8 cellular contexts compared by ENCODE assay signal in genomic region chr22:21984793-21985192, GRCh38. TPM values are rescaled to one million over a fixed set of nuclear protein-coding genes. Genes with fewer than 3 reads are reported as not detected.
DNase-seq lines count a peak whose midpoint lies in the region; ATAC-seq and TF ChIP-seq lines count a peak whose summit lies in the region.

No MANE protein-coding gene starts in this region.

- TF ChIP-seq CTCF in LNCaP clone FGC (IDR thresholded peaks at IDR 0.05; ENCODE audit: control insufficient read depth, extremely low read depth, insufficient read depth) (peak; percentile 36), mammary epithelial cell (conservative IDR thresholded peaks at IDR 0.05 in 1 of 2, IDR thresholded peaks at IDR 0.05 in 1 of 2; ENCODE audit: extremely low read depth in 1 of 2, insufficient read depth in 1 of 2, low read depth in 1 of 2, low read length in 2 of 2) (peak; percentile 18 to 44)

- H3K9me3 ChIP-seq in mammary epithelial cell (replicated peaks; ENCODE audit: insufficient read depth, low read length) (no peaks in the 10 kb centered on the region), mesenchymal stem cell (ENCODE audit: control insufficient read depth, low read length) (no peaks in the 10 kb centered on the region)

- peaks cover 11% of the 10 kb centered on the region for H3K79me1 ChIP-seq in mesenchymal stem cell (replicated peaks; ENCODE audit: low read length, poor library complexity, severe bottlenecking)

- H3K14ac ChIP-seq in mesenchymal stem cell (ENCODE audit: low read length in 2 of 2): no peak overlapping the region

- H2AK5ac ChIP-seq in mesenchymal stem cell (ENCODE audit: low read length, severe bottlenecking): no peak overlapping the region

- no peak overlapping the region for H4K8ac ChIP-seq in mesenchymal stem cell (ENCODE audit: low read length)

- intact Hi-C loops in mammary epithelial cell (cut with micrococcal nuclease): loop anchor here (1.0 to 10.0 kb wide), 2 partner anchors 46 to 60 kb away; no protein-coding TSS in a partner anchor

- no peak overlapping the region for H4K91ac ChIP-seq in mesenchymal stem cell (ENCODE audit: low read length)

- no peak overlapping the region for H3K23ac ChIP-seq in mesenchymal stem cell (ENCODE audit: low read length in 2 of 2)

- no peak overlapping the region for H3K18ac ChIP-seq in mesenchymal stem cell (ENCODE audit: low read depth in 1 of 2, low read length in 2 of 2)

- H2AFZ ChIP-seq in mammary epithelial cell (ENCODE audit: low read depth, low read length) (no peak overlapping the region), mesenchymal stem cell (ENCODE audit: low read depth, low read length) (no peak overlapping the region)

- 78% methylated on average over 7 of the region's 7 CpGs for WGBS in mammary epithelial cell (ENCODE audit: low coverage, missing lambda C conversion rate)
- WGBS in mesenchymal stem cell: 42% methylated on average over 7 of the region's 7 CpGs

- BruUV-seq in mammary epithelial cell (replicated peaks; lab: Mats Ljungman, UMichigan): no TSS peak

- no peak overlapping the region for H2BK12ac ChIP-seq in mesenchymal stem cell (ENCODE audit: low read length in 2 of 2)

- ATAC-seq in GM19395 (IDR thresholded peaks at IDR 0.05; ENCODE audit: unreplicated experiment): no peak

- H3K4me1 ChIP-seq in mammary epithelial cell (ENCODE audit: insufficient read depth, low read length): peaks cover 9% of the 10 kb centered on the region
- H3K4me1 ChIP-seq in mesenchymal stem cell (ENCODE audit: control insufficient read depth, insufficient read depth, low read depth, low read length): peaks cover 5% of the 10 kb centered on the region

- no peak overlapping the region for H2BK15ac ChIP-seq in mesenchymal stem cell (ENCODE audit: low read depth, poor library complexity, severe bottlenecking)

- H4K20me1 ChIP-seq in mammary epithelial cell (ENCODE audit: insufficient read depth, low read length): no peaks in the 10 kb centered on the region

- H2BK5ac ChIP-seq in mesenchymal stem cell (ENCODE audit: low read depth, low read length, poor library complexity, severe bottlenecking): no peak overlapping the region

- dilution Hi-C loops in mammary epithelial cell (cut with HindIII; ENCODE audit: low sequenced_read_pairs): no loop called here

- H3K27ac ChIP-seq in mammary epithelial cell (ENCODE audit: insufficient read depth, low read depth, low read length): no peak overlapping the region
- H3K27ac ChIP-seq in mesenchymal stem cell (ENCODE audit: low read length, poor library complexity, severe bottlenecking): no peak overlapping the region

- no peak overlapping the region for H3K4ac ChIP-seq in mesenchymal stem cell (ENCODE audit: low read depth in 1 of 2, low read length in 2 of 2)

- H3K36me3 ChIP-seq in mammary epithelial cell (ENCODE audit: insufficient read depth, low read length) (no peaks in the 10 kb centered on the region), mesenchymal stem cell (ENCODE audit: control insufficient read depth in 1 of 2, insufficient read depth in 2 of 2, low read depth in 1 of 2, low read length in 2 of 2) (peaks cover 0 to 3% of the 10 kb centered on the region in 2 experiments)

- H3K9ac ChIP-seq in mammary epithelial cell (ENCODE audit: insufficient read depth, low read length): no peak overlapping the region
- no peak overlapping the region for H3K9ac ChIP-seq in mesenchymal stem cell (ENCODE audit: low read length)

- no peak overlapping the region for H2BK120ac ChIP-seq in mesenchymal stem cell (ENCODE audit: low read depth, low read length)

- DNase-seq in EL: peak; percentile 30
- DNase-seq in LNCaP clone FGC (ENCODE audit: low read depth): no peak
- peak; percentile 35 for DNase-seq in mammary epithelial cell
- DNase-seq in mesenchymal stem cell: peak; percentile 8
- no peak for DNase-seq in anterior cingulate cortex (lab: John Stamatoyannopoulos, UW)
- no peak for DNase-seq in stimulated activated naive CD4-positive, alpha-beta T cell treated with Interleukin-2 at 50 U/mL for 16 hours (lab: John Stamatoyannopoulos, UW)
- no peak for DNase-seq in GDM1 (lab: John Stamatoyannopoulos, UW)

- no peaks in the 10 kb centered on the region for H3K27me3 ChIP-seq in mammary epithelial cell (ENCODE audit: insufficient read depth, low read length)
- H3K27me3 ChIP-seq in mesenchymal stem cell (ENCODE audit: control insufficient read depth in 1 of 2, insufficient read depth in 1 of 2, low read length in 2 of 2): peaks cover 16 to 20% of the 10 kb centered on the region in 2 experiments

- H3K4me2 ChIP-seq in mammary epithelial cell (ENCODE audit: insufficient read depth, low read depth, low read length) (no peak overlapping the region), mesenchymal stem cell (ENCODE audit: low read length, poor library complexity, severe bottlenecking) (no peak overlapping the region)

- in situ Hi-C loops in mammary epithelial cell (cut with MboI; ENCODE audit: low sequenced_read_pairs in 2 of 2): no loop called here

- H3K79me2 ChIP-seq in mammary epithelial cell (ENCODE audit: insufficient read depth, low read length): peaks cover 30% of the 10 kb centered on the region

- H3K4me3 ChIP-seq in LNCaP clone FGC (ENCODE audit: low read depth, low read length) (no peak overlapping the region), mammary epithelial cell (replicated peaks in 1 of 3; ENCODE audit: insufficient read depth in 1 of 3, low read depth in 2 of 3, low read length in 3 of 3) (no peak overlapping the region), mesenchymal stem cell (ENCODE audit: insufficient read depth in 1 of 2, low read depth in 1 of 2, low read length in 2 of 2) (no peak overlapping the region)

- CTCF ChIA-PET in mammary epithelial cell (lab: Charles Lee; ENCODE audit: low non-redundant PET): interaction anchor here (0.6 to 0.7 kb wide), 3 partner anchors 26 to 125 kb away, joined by 4 to 6 read pairs (median 4); no protein-coding TSS in a partner anchor

RNA-seq across cellular contexts. Expression of gene TOP3B, which starts 2.2 kb away (rescaled TPM):
- 10 to 100 TPM; 36.4 to 36.7 TPM for total RNA-seq in mammary epithelial cell
- 11.7 TPM for polyA plus RNA-seq in mammary epithelial cell
- polyA minus RNA-seq in mammary epithelial cell: 29.3 TPM
- polyA plus RNA-seq in mesenchymal stem cell (2013, experiment 1 of 2): 12.1 TPM
- 11.4 TPM for polyA plus RNA-seq in mesenchymal stem cell (2013, experiment 2 of 2)

RNA-seq across cellular contexts. Expression of gene PPM1F, which starts 32.1 kb away (rescaled TPM):
- 10 to 100 TPM; 30.8 to 43.6 TPM for total RNA-seq in mammary epithelial cell
- polyA plus RNA-seq in mammary epithelial cell: 18.3 TPM
- polyA minus RNA-seq in mammary epithelial cell: 45.2 TPM
- polyA plus RNA-seq in mesenchymal stem cell (2013, experiment 1 of 2): 19.5 TPM
- polyA plus RNA-seq in mesenchymal stem cell (2013, experiment 2 of 2): 21.1 TPM

Comparison
In these comparisons a context has a peak if more than half of its experiments do, and no peak if none do; other contexts are left out.
1. DNase-seq: peak in EL (single experiment), mammary epithelial cell (single experiment) and mesenchymal stem cell (single experiment); none in LNCaP clone FGC (single experiment), anterior cingulate cortex (0 of 58), stimulated activated naive CD4-positive, alpha-beta T cell treated with Interleukin-2 at 50 U/mL for 16 hours (single experiment) and GDM1 (single experiment).